8 cellular contexts compared by ENCODE assay signal in genomic region chr1:192610114-192610958, GRCh38. TPM values are rescaled to one million over a fixed set of nuclear protein-coding genes. Genes with fewer than 3 reads are reported as not detected.
DNase-seq lines count a peak whose midpoint lies in the region; ATAC-seq and TF ChIP-seq lines count a peak whose summit lies in the region.

No MANE protein-coding gene starts in this region.

- no peak for ATAC-seq in HG03108 (IDR thresholded peaks at IDR 0.05; ENCODE audit: unreplicated experiment)
- ATAC-seq in stimulated activated naive B cell treated with anti-CD40 and anti-IgM and Interleukin-4, amounts not matched to agents 10 μg/mL and 1 μg/mL and 100 μg/mL, for 72 hours (replicated peaks), result no peak

- H3K27ac Mint-ChIP-seq in stimulated activated naive B cell treated with anti-CD40 and anti-IgM and Interleukin-4, amounts not matched to agents 10 μg/mL and 1 μg/mL and 100 μg/mL, for 72 hours, result no peak overlapping the region

- peaks cover 0 to 4% of the 10 kb centered on the region in 2 donors for H3K36me3 Mint-ChIP-seq in stimulated activated naive B cell treated with anti-CD40 and anti-IgM and Interleukin-4, amounts not matched to agents 10 μg/mL and 1 μg/mL and 100 μg/mL, for 72 hours

- DNase-seq in GM12864 (ENCODE audit: low read depth) (no peak), NCI-H1694 (lab: John Stamatoyannopoulos, UW) (peak; percentile 19), osteoblast (ENCODE audit: insufficient read length, low spot score, missing footprints) (no peak), DMS79 treated with DMSO at 0.1 percent for 48 hours (lab: John Stamatoyannopoulos, UW) (no peak), nucleus accumbens (lab: John Stamatoyannopoulos, UW) (no peak)
- peak; percentile 16 for DNase-seq in central memory CD4-positive, alpha-beta T cell
- no peak for DNase-seq in stimulated activated naive B cell treated with anti-CD40 and anti-IgM and Interleukin-4, amounts not matched to agents 10 μg/mL and 1 μg/mL and 100 μg/mL, for 72 hours

- H3K4me2 ChIP-seq in osteoblast (ENCODE audit: insufficient read depth, low read length), result no peak overlapping the region

- H2AFZ ChIP-seq in osteoblast (ENCODE audit: low read length), result no peak overlapping the region

- no peak overlapping the region for H3K4me3 ChIP-seq in GM12864 (ENCODE audit: low read depth, low read length)
- no peak overlapping the region for H3K4me3 ChIP-seq in osteoblast (ENCODE audit: insufficient read depth, low read length)

- no peak overlapping the region for H3K27ac ChIP-seq in osteoblast (ENCODE audit: low read depth, low read length)

- peaks cover 23 to 27% of the 10 kb centered on the region in 2 donors for H3K27me3 Mint-ChIP-seq in stimulated activated naive B cell treated with anti-CD40 and anti-IgM and Interleukin-4, amounts not matched to agents 10 μg/mL and 1 μg/mL and 100 μg/mL, for 72 hours

- H3K4me1 Mint-ChIP-seq in stimulated activated naive B cell treated with anti-CD40 and anti-IgM and Interleukin-4, amounts not matched to agents 10 μg/mL and 1 μg/mL and 100 μg/mL, for 72 hours, result peaks cover 22 to 42% of the 10 kb centered on the region in 2 donors

- no peaks in the 10 kb centered on the region for H3K9me3 Mint-ChIP-seq in stimulated activated naive B cell treated with anti-CD40 and anti-IgM and Interleukin-4, amounts not matched to agents 10 μg/mL and 1 μg/mL and 100 μg/mL, for 72 hours

- H3K4me1 ChIP-seq in osteoblast (ENCODE audit: insufficient read depth, low read length), result no peaks in the 10 kb centered on the region

- no peaks in the 10 kb centered on the region for H4K20me1 ChIP-seq in osteoblast (ENCODE audit: insufficient read depth, low read length)

- no peaks in the 10 kb centered on the region for H3K27me3 ChIP-seq in osteoblast (ENCODE audit: insufficient read depth, low read length)

- H3K36me3 ChIP-seq in osteoblast (ENCODE audit: insufficient read depth, low read length), result no peaks in the 10 kb centered on the region

- H3K79me2 ChIP-seq in osteoblast (ENCODE audit: insufficient read depth, low read length), result no peaks in the 10 kb centered on the region

- TF ChIP-seq CTCF in GM12864 (IDR thresholded peaks at IDR 0.05; ENCODE audit: low read depth, low read length, missing control alignments) (peak; percentile 25), osteoblast (IDR thresholded peaks at IDR 0.05; ENCODE audit: extremely low read depth, low read depth, low read length) (peak; percentile 53)

- H3K9me3 ChIP-seq in osteoblast (ENCODE audit: low read depth, low read length), result no peaks in the 10 kb centered on the region

- no peak overlapping the region for H3K4me3 Mint-ChIP-seq in stimulated activated naive B cell treated with anti-CD40 and anti-IgM and Interleukin-4, amounts not matched to agents 10 μg/mL and 1 μg/mL and 100 μg/mL, for 72 hours

RNA-seq across cellular contexts. Expression of gene RGS13, which starts 25.6 kb away (rescaled TPM):
- total RNA-seq in osteoblast, result not detected in 2 replicates

RNA-seq across cellular contexts. Expression of gene RGS1, which starts 34.8 kb away (rescaled TPM):
- not detected in 2 replicates for total RNA-seq in osteoblast

Comparison
In these comparisons a context has a peak if more than half of its experiments do, and no peak if none do; other contexts are left out.
1. DNase-seq: peak in NCI-H1694 (single experiment) and central memory CD4-positive, alpha-beta T cell (single experiment); none in GM12864 (single experiment), osteoblast (single experiment), DMS79 treated with DMSO at 0.1 percent for 48 hours (single experiment), nucleus accumbens (0 of 56) and stimulated activated naive B cell treated with anti-CD40 and anti-IgM and Interleukin-4, amounts not matched to agents 10 μg/mL and 1 μg/mL and 100 μg/mL, for 72 hours (single experiment).